ENCODE assay signal across 23 cellular contexts in genomic region chr3:105427332-105427731, GRCh38.
"Had no signal": no experiment of that assay in that cellular context is flagged by ENCODE, and none has a peak within 500 bp of the region (broad histone marks: within the 10 kb centered on the region; RNA-seq: fewer than 3 reads in every experiment).

No MANE protein-coding gene starts in this region.

- H3K4me1 ChIP-seq: foreskin keratinocyte, sigmoid colon, upper lobe of left lung had no signal

- H3K36me3 Mint-ChIP-seq: activated CD8-positive, alpha-beta memory T cell treated with anti-CD3 and anti-CD28 coated beads, Interleukin-2, amount 10 ng/mL, durations not matched to agents 7 days and 5 days had no signal

- H3K9me3 Mint-ChIP-seq: activated CD4-positive, alpha-beta T cell treated with anti-CD3 and anti-CD28 coated beads, Interleukin-2, amount 10 ng/mL, durations not matched to agents 24 days and 14 days; activated CD8-positive, alpha-beta T cell treated with anti-CD3 and anti-CD28 coated beads for 36 hours; activated naive CD4-positive, alpha-beta T cell treated with anti-CD3 and anti-CD28 coated beads, Interleukin-2, amount 50 U/mL, for 24 hours; nephron had no signal

- H3K27ac Mint-ChIP-seq: activated CD4-positive, alpha-beta T cell treated with anti-CD3 and anti-CD28 coated beads, Interleukin-2, amount 10 ng/mL, durations not matched to agents 24 days and 14 days; activated CD8-positive, alpha-beta memory T cell treated with anti-CD3 and anti-CD28 coated beads, Interleukin-2, amount 10 ng/mL, durations not matched to agents 7 days and 5 days; activated CD8-positive, alpha-beta T cell treated with anti-CD3 and anti-CD28 coated beads for 36 hours; activated naive CD4-positive, alpha-beta T cell treated with anti-CD3 and anti-CD28 coated beads, Interleukin-2, amount 50 U/mL, for 24 hours; nephron; T-helper 17 cell had no signal

- H3K27me3 ChIP-seq: body of pancreas, foreskin keratinocyte, sigmoid colon, upper lobe of left lung had no signal

- H3K27me3 Mint-ChIP-seq: activated CD4-positive, alpha-beta T cell treated with anti-CD3 and anti-CD28 coated beads, Interleukin-2, amount 10 ng/mL, durations not matched to agents 24 days and 14 days; activated CD8-positive, alpha-beta memory T cell treated with anti-CD3 and anti-CD28 coated beads, Interleukin-2, amount 10 ng/mL, durations not matched to agents 7 days and 5 days; activated CD8-positive, alpha-beta T cell treated with anti-CD3 and anti-CD28 coated beads for 36 hours; T-helper 17 cell had no signal

- DNase-seq: activated CD4-positive, alpha-beta T cell treated with anti-CD3 and anti-CD28 coated beads, Interleukin-2, amount 10 ng/mL, durations not matched to agents 24 days and 14 days; activated CD8-positive, alpha-beta memory T cell treated with anti-CD3 and anti-CD28 coated beads, Interleukin-2, amount 10 ng/mL, durations not matched to agents 7 days and 5 days; activated CD8-positive, alpha-beta T cell treated with anti-CD3 and anti-CD28 coated beads for 36 hours; activated effector memory CD4-positive, alpha-beta T cell treated with anti-CD3 and anti-CD28 coated beads, Interleukin-2, amount 50 U/mL, for 16 hours; activated T-cell treated with anti-CD3 and anti-CD28 coated beads for 4 hours; anterior cingulate cortex; body of pancreas; effector CD4-positive, alpha-beta T cell; erythroblast; foreskin keratinocyte; occipital lobe; posterior cingulate gyrus; sigmoid colon; stimulated activated CD4-positive, alpha-beta T cell treated with anti-CD3 and anti-CD28 coated beads, Interleukin-2, amount 100 ng/mL, for 48 hours; stimulated activated CD8-positive, alpha-beta memory T cell treated with anti-CD3 and anti-CD28 coated beads, Interleukin-4, amount 100 ng/mL, for 48 hours; stimulated activated naive CD4-positive, alpha-beta T cell; SW 1271; T-helper 17 cell; upper lobe of left lung had no signal

- H3K9me3 ChIP-seq: body of pancreas, sigmoid colon, thoracic aorta, upper lobe of left lung had no signal

- H3K4me3 Mint-ChIP-seq: activated CD4-positive, alpha-beta T cell treated with anti-CD3 and anti-CD28 coated beads, Interleukin-2, amount 10 ng/mL, durations not matched to agents 24 days and 14 days; activated CD8-positive, alpha-beta memory T cell treated with anti-CD3 and anti-CD28 coated beads, Interleukin-2, amount 10 ng/mL, durations not matched to agents 7 days and 5 days; activated CD8-positive, alpha-beta T cell treated with anti-CD3 and anti-CD28 coated beads for 36 hours; activated naive CD4-positive, alpha-beta T cell treated with anti-CD3 and anti-CD28 coated beads, Interleukin-2, amount 50 U/mL, for 24 hours; nephron; T-helper 17 cell had no signal

- ATAC-seq: activated CD4-positive, CD25-positive, alpha-beta regulatory T cell treated with anti-CD3 and anti-CD28 coated beads, Interleukin-2, amount 50 U/mL, for 24 hours; activated CD8-positive, alpha-beta memory T cell treated with anti-CD3 and anti-CD28 coated beads, Interleukin-2, amount 10 ng/mL, durations not matched to agents 7 days and 5 days; activated CD8-positive, alpha-beta T cell treated with anti-CD3 and anti-CD28 coated beads for 36 hours; body of pancreas; foreskin keratinocyte; T-helper 17 cell had no signal

- H3K4me1 Mint-ChIP-seq: activated CD4-positive, alpha-beta T cell treated with anti-CD3 and anti-CD28 coated beads, Interleukin-2, amount 10 ng/mL, durations not matched to agents 24 days and 14 days; activated naive CD4-positive, alpha-beta T cell treated with anti-CD3 and anti-CD28 coated beads, Interleukin-2, amount 50 U/mL, for 24 hours; nephron had no signal

- H3K36me3 ChIP-seq: sigmoid colon, thoracic aorta, upper lobe of left lung had no signal

- H3K4me3 ChIP-seq: body of pancreas, sigmoid colon, thoracic aorta, upper lobe of left lung had no signal

- H3K27ac ChIP-seq: body of pancreas, foreskin keratinocyte, sigmoid colon, thoracic aorta, upper lobe of left lung had no signal
